Comparison of ENCODE assay signal across 26 cellular contexts in the genomic region with DNA sequence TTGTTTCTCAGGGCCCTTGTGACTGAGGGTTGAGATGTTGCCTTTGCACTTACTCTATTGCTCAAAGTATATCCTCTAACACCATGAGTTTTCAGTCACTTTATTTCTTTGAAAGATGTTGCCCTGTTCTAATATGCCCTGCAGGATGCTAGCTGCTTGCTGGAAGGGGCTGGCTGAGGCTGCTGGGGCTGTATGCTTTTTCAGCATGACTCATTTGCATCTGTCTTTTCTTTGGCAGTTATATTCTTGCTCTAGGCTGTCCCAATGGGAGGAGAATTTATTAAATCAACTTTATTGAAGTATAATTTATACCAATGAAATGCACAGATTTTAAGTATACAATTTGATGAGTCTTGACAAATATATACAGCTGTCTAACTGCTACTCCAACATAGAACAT.
"Had no signal": no experiment of that assay in that cellular context is flagged by ENCODE, and none has a peak within 500 bp of the region (broad histone marks: within the 10 kb centered on the region; RNA-seq: fewer than 3 reads in every experiment).

No MANE protein-coding gene starts in this region.

- H3K27me3 ChIP-seq: Peyer's patch had no signal

- H3K4me3 ChIP-seq: Peyer's patch had no signal

- DNase-seq: activated B cell treated with CpG ODN at 0.5 μM for 24 hours; activated CD4-positive, alpha-beta memory T cell treated with anti-CD3 and anti-CD28 coated beads for 36 hours; activated CD4-positive, alpha-beta T cell treated with anti-CD3 and anti-CD28 coated beads, Interleukin-2, amount 10 ng/mL, durations not matched to agents 7 days and 5 days; activated CD8-positive, alpha-beta memory T cell treated with anti-CD3 and anti-CD28 coated beads for 24 hours; activated effector memory CD4-positive, alpha-beta T cell treated with anti-CD3 and anti-CD28 coated beads, Interleukin-2, amount 50 U/mL, for 16 hours; activated naive CD4-positive, alpha-beta T cell treated with Interleukin-2 at 50 U/mL for 16 hours; activated naive CD8-positive, alpha-beta T cell treated with anti-CD3 and anti-CD28 coated beads, Interleukin-2, amount 50 U/mL, for 24 hours; activated T-cell treated with anti-CD3 and anti-CD28 coated beads, Interleukin-2, amount 50 U/mL, for 4 hours; amygdala; cerebellar nuclear complex; Kasumi-1; KBM-7; NCI-H1048; NCI-H146; NCI-H187 treated with DMSO at 0.1 percent for 48 hours; NCI-H2171 treated with DMSO at 0.1 percent for 48 hours; NCI-H226; NCI-H526; NK-92 treated with Interleukin-12 subunit alpha and Interleukin-12 subunit beta, amount 100 ng/mL, for 24 hours; OCI-M1; Peyer's patch; SHP77; T-cell; T-helper 2 cell; T1000 had no signal

- H3K9me3 ChIP-seq: Peyer's patch had no signal

- ATAC-seq: activated naive CD4-positive, alpha-beta T cell treated with anti-CD3 and anti-CD28 coated beads, Interleukin-2, amount 50 U/mL, for 72 hours; activated naive CD8-positive, alpha-beta T cell treated with anti-CD3 and anti-CD28 coated beads, Interleukin-2, amount 50 U/mL, for 24 hours; activated T-cell treated with anti-CD3 and anti-CD28 coated beads, Interleukin-2, amount 50 U/mL, for 4 hours; T-cell had no signal

- H3K36me3 ChIP-seq: Peyer's patch had no signal

- H3K27ac ChIP-seq: Peyer's patch had no signal

- H3K4me1 ChIP-seq: Peyer's patch had no signal
